17 cellular contexts compared by ENCODE assay signal in genomic region chr17:33463887-33464286, GRCh38.
"Had no signal": no experiment of that assay in that cellular context is flagged by ENCODE, and none has a peak within 500 bp of the region (broad histone marks: within the 10 kb centered on the region; RNA-seq: fewer than 3 reads in every experiment).

No MANE protein-coding gene starts in this region.

- H3K4me1 Mint-ChIP-seq: activated naive CD4-positive, alpha-beta T cell treated with anti-CD3 and anti-CD28 coated beads, Interleukin-2, amount 50 U/mL, for 24 hours; naive B cell; stimulated activated effector memory CD8-positive, alpha-beta T cell treated with anti-CD3 and anti-CD28 coated beads, Interleukin-12 subunit alpha, Interleukin-12 subunit beta, amount 100 ng/mL, for 72 hours; T-helper 17 cell had no signal

- H3K27me3 ChIP-seq: brain microvascular endothelial cell had no signal

- H3K4me1 ChIP-seq: parathyroid adenoma, tibial artery had no signal

- H3K27ac ChIP-seq: brain microvascular endothelial cell, parathyroid adenoma, tibial artery had no signal

- H3K79me2 ChIP-seq: parathyroid adenoma had no signal

- H3K36me3 Mint-ChIP-seq: activated naive CD4-positive, alpha-beta T cell treated with anti-CD3 and anti-CD28 coated beads, Interleukin-2, amount 50 U/mL, for 24 hours; mesothelial cell of epicardium; naive B cell; stimulated activated effector memory CD8-positive, alpha-beta T cell treated with anti-CD3 and anti-CD28 coated beads, Interleukin-12 subunit alpha, Interleukin-12 subunit beta, amount 100 ng/mL, for 72 hours had no signal

- H3K9me3 ChIP-seq: tibial artery had no signal

- H3K9ac ChIP-seq: parathyroid adenoma had no signal

- ATAC-seq: left ventricle myocardium superior; stimulated activated effector memory CD8-positive, alpha-beta T cell treated with anti-CD3 and anti-CD28 coated beads, Interleukin-12 subunit alpha, Interleukin-12 subunit beta, amount 100 ng/mL, for 72 hours; T-helper 17 cell had no signal

- H2AFZ ChIP-seq: parathyroid adenoma had no signal

- DNase-seq: activated CD4-positive, alpha-beta T cell treated with anti-CD3 and anti-CD28 coated beads, Interleukin-2, amount 50 U/mL, for 1 hour; activated CD4-positive, CD25-positive, alpha-beta regulatory T cell; activated effector memory CD4-positive, alpha-beta T cell treated with Interleukin-2 at 50 U/mL for 16 hours; activated T-cell treated with anti-CD3 and anti-CD28 coated beads for 4 hours; amygdala; brain microvascular endothelial cell; cerebellar nuclear complex; dermis blood vessel endothelial cell; erythroblast; left ventricle myocardium superior; naive B cell; T-helper 17 cell; tibial artery had no signal

- H3K4me3 ChIP-seq: tibial artery had no signal

- H3K27ac Mint-ChIP-seq: activated naive CD4-positive, alpha-beta T cell treated with anti-CD3 and anti-CD28 coated beads, Interleukin-2, amount 50 U/mL, for 24 hours; mesothelial cell of epicardium; naive B cell; stimulated activated effector memory CD8-positive, alpha-beta T cell treated with anti-CD3 and anti-CD28 coated beads, Interleukin-12 subunit alpha, Interleukin-12 subunit beta, amount 100 ng/mL, for 72 hours; T-helper 17 cell had no signal

- H3K4me3 Mint-ChIP-seq: activated naive CD4-positive, alpha-beta T cell treated with anti-CD3 and anti-CD28 coated beads, Interleukin-2, amount 50 U/mL, for 24 hours; mesothelial cell of epicardium; naive B cell; stimulated activated effector memory CD8-positive, alpha-beta T cell treated with anti-CD3 and anti-CD28 coated beads, Interleukin-12 subunit alpha, Interleukin-12 subunit beta, amount 100 ng/mL, for 72 hours; T-helper 17 cell had no signal

- H3K36me3 ChIP-seq: brain microvascular endothelial cell, tibial artery had no signal

- H3K9me3 Mint-ChIP-seq: activated naive CD4-positive, alpha-beta T cell treated with anti-CD3 and anti-CD28 coated beads, Interleukin-2, amount 50 U/mL, for 24 hours; mesothelial cell of epicardium; stimulated activated effector memory CD8-positive, alpha-beta T cell treated with anti-CD3 and anti-CD28 coated beads, Interleukin-12 subunit alpha, Interleukin-12 subunit beta, amount 100 ng/mL, for 72 hours had no signal
